Comparison of ENCODE assay signal across 8 cellular contexts in the genomic region with DNA sequence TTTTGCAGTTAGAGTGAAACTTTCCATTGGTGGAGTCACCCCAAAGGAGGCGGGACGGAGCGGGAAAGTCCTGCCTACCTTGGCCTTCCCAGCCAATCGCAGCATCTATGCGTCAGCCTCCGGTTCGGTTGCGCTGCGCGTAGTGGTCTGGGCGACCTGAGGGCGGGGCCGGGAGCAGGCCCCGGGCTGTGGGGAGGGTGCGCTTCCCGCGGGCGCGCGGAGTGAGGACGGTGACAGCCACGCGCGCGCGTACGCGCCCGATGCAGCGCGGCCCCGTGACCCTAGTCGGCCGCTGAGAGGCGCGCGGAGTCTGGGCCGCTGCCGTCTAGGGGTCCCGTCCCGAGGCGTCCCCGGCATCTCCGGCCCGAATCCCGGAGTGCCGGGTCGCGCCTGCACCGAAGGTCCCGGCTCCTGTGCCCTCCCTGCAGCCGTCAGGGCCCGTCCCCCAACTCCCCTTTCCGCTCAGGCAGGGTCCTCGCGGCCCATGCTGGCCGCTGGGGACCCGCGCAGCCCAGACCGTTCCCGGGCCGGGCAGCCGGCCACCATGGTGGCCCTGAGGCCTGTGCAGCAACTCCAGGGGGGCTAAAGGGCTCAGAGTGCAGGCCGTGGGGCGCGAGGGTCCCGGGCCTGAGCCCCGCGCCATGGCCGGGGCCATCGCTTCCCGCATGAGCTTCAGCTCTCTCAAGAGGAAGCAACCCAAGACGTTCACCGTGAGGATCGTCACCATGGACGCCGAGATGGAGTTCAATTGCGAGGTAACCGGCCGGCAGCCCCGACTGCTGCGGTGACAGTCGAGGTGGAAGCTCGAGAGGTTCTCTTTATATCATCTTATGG. TPM values are rescaled to one million over a fixed set of nuclear protein-coding genes. Genes with fewer than 3 reads are reported as not detected.
DNase-seq lines count a peak whose midpoint lies in the region; ATAC-seq and TF ChIP-seq lines count a peak whose summit lies in the region.

A gene (plus strand): TSS at position 276 of the 834 bp plus-strand sequence. CDS start 366 bp downstream, at position 642.

- peak within 1 kb of the TSS; percentile 96 for H3K27ac Mint-ChIP-seq in activated naive CD8-positive, alpha-beta T cell

- H3K9me3 Mint-ChIP-seq in activated naive CD8-positive, alpha-beta T cell (ENCODE audit: low read depth): no peaks in the 10 kb centered on the region

- H3K27me3 ChIP-seq in testis: no peaks in the 10 kb centered on the region

- intact Hi-C loops in testis (cut with DNase I; ENCODE audit: low total_unique reads): no loop called here

- H3K27me3 Mint-ChIP-seq in activated naive CD8-positive, alpha-beta T cell: no peaks in the 10 kb centered on the region

- peaks cover 29% of the 10 kb centered on the region for H3K4me1 Mint-ChIP-seq in activated naive CD8-positive, alpha-beta T cell (ENCODE audit: low read depth)

- TF ChIP-seq CTCF in omental fat pad (IDR thresholded peaks at IDR 0.05) (no peak), testis (IDR thresholded peaks at IDR 0.05) (no peak)

- no peaks in the 10 kb centered on the region for H3K36me3 ChIP-seq in testis (ENCODE audit: low read depth, missing control alignments)

- DNase-seq in NCI-H1092 treated with DMSO at 0.1 percent for 48 hours (lab: John Stamatoyannopoulos, UW) (peak; percentile 99), SKM-1 treated with dmso at 0.1 percent for 144 hours (lab: John Stamatoyannopoulos, UW; ENCODE audit: unreplicated experiment) (peak; percentile 99), glomerular endothelial cell (ENCODE audit: extremely low read depth, low read depth, low spot score) (peak; percentile 97), omental fat pad (ENCODE audit: low spot score) (peak; percentile 96), testis (peak; percentile 99)

- peaks cover 2% of the 10 kb centered on the region for H3K36me3 Mint-ChIP-seq in activated naive CD8-positive, alpha-beta T cell

- ATAC-seq in HG02623 (IDR thresholded peaks at IDR 0.05; ENCODE audit: unreplicated experiment) (peak; percentile 94), omental fat pad (ENCODE audit: low FRiP score) (peak; percentile 100)

- H3K4me3 Mint-ChIP-seq in activated naive CD8-positive, alpha-beta T cell: peak within 1 kb of the TSS; percentile 95

- 0 to 1% methylated on average over 9 to 51 of the region's 84 CpGs for WGBS in testis, 2 donors

- peak within 1 kb of the TSS; percentile 95 to 98 for H3K27ac ChIP-seq in testis

- H3K4me1 ChIP-seq in testis: no peaks in the 10 kb centered on the region

- TF ChIP-seq POLR2A in GM10847 (IDR thresholded peaks at IDR 0.05; ENCODE audit: extremely low read depth, insufficient read length): peak; percentile 59
- peak; percentile 11 for TF ChIP-seq POLR2A in testis (IDR thresholded peaks at IDR 0.05)

- peak within 1 kb of the TSS; percentile 90 to 99 for H3K4me3 ChIP-seq in testis

- H3K9me3 ChIP-seq in testis: no peaks in the 10 kb centered on the region

RNA-seq across cellular contexts. Expression of the gene that starts here (rescaled TPM):
- 99.5 and 129 TPM in 2 replicates for total RNA-seq in glomerular endothelial cell
- total RNA-seq in omental fat pad: 10 to 100 TPM; 26.6 to 35.2 (median 32.9) TPM
- 10 to 100 TPM; 23.4 to 32.5 TPM for total RNA-seq in testis
- 45.2 TPM for polyA plus RNA-seq in testis (ENCODE audit: insufficient read depth, low read depth, low replicate concordance)

Comparison
In these comparisons a context has a peak if more than half of its experiments do, and no peak if none do; other contexts are left out.
1. Peak in every context shown above with its lines: DNase-seq, ATAC-seq, H3K4me3 ChIP-seq and H3K27ac ChIP-seq.